Comparison of ENCODE assay signal across 30 cellular contexts in the genomic region with DNA sequence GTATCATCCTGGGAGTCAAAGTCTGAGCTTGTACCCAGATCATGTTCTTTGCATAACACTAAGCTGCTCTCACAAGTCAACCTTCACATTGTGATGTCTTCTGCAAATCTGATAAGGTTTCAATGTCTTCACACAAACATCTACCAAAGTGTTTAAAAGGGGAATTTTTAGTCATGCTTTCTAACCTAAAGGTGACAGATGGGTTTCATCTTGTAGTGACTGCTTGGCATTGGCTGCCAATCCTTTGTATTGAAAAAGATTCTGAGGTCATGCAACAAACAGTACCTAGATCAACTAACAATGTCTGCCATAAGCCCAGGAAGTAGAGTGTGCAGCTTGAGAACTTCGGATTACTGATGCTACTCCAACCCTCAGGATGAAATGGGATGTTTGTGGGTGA.
"Had no signal": no experiment of that assay in that cellular context is flagged by ENCODE, and none has a peak within 500 bp of the region (broad histone marks: within the 10 kb centered on the region; RNA-seq: fewer than 3 reads in every experiment).

No MANE protein-coding gene starts in this region.

- H3K27ac Mint-ChIP-seq: activated CD4-positive, alpha-beta memory T cell treated with anti-CD3 and anti-CD28 coated beads for 36 hours; activated CD4-positive, alpha-beta T cell treated with anti-CD3 and anti-CD28 coated beads for 36 hours; activated CD4-positive, alpha-beta T cell treated with anti-CD3 and anti-CD28 coated beads, Interleukin-2, amount 10 ng/mL, durations not matched to agents 24 days and 14 days; activated CD8-positive, alpha-beta memory T cell treated with anti-CD3 and anti-CD28 coated beads, Interleukin-2, amount 10 ng/mL, durations not matched to agents 7 days and 5 days; activated CD8-positive, alpha-beta T cell treated with anti-CD3 and anti-CD28 coated beads, Interleukin-2, amount 10 ng/mL, durations not matched to agents 7 days and 5 days; activated naive CD4-positive, alpha-beta T cell treated with anti-CD3 and anti-CD28 coated beads for 36 hours; activated naive CD4-positive, alpha-beta T cell treated with anti-CD3 and anti-CD28 coated beads, Interleukin-2, amount 50 U/mL, for 24 hours; activated naive CD8-positive, alpha-beta T cell treated with anti-CD3 and anti-CD28 coated beads, Interleukin-2, amount 10 ng/mL, durations not matched to agents 7 days and 5 days; activated T-helper 1 cell treated with anti-CD3 and anti-CD28 coated beads, Interleukin-12 subunit alpha, Interleukin-12 subunit beta, Interleukin-2, Interleukin-4 antibody, amounts not matched to agents 30 ng/mL and 10 ng/mL and 1 ng/mL, durations not matched to agents 14 hours and 24 hours and 36 hours; activated T-helper 2 cell treated with anti-CD3 and anti-CD28 coated beads, Interferon-gamma antibody, Interleukin-2, Interleukin-4, amounts not matched to agents 10 μg/mL and 5 μg/mL and 100 μg/mL, durations not matched to agents 14 hours and 24 hours and 36 hours; dendritic cell treated with granulocyte-macrophage colony-stimulating factor and Interleukin-4, amounts not matched to agents 40 ng/mL and 50 ng/mL, for 4 days; endodermal cell had no signal

- H3K4me1 Mint-ChIP-seq: central memory CD8-positive, alpha-beta T cell had no signal

- H3K4me3 Mint-ChIP-seq: activated CD4-positive, alpha-beta memory T cell treated with anti-CD3 and anti-CD28 coated beads for 36 hours; activated CD4-positive, alpha-beta T cell treated with anti-CD3 and anti-CD28 coated beads for 36 hours; activated CD4-positive, alpha-beta T cell treated with anti-CD3 and anti-CD28 coated beads, Interleukin-2, amount 10 ng/mL, durations not matched to agents 24 days and 14 days; activated CD8-positive, alpha-beta memory T cell treated with anti-CD3 and anti-CD28 coated beads, Interleukin-2, amount 10 ng/mL, durations not matched to agents 7 days and 5 days; activated CD8-positive, alpha-beta T cell treated with anti-CD3 and anti-CD28 coated beads, Interleukin-2, amount 10 ng/mL, durations not matched to agents 7 days and 5 days; activated naive CD4-positive, alpha-beta T cell treated with anti-CD3 and anti-CD28 coated beads for 36 hours; activated naive CD4-positive, alpha-beta T cell treated with anti-CD3 and anti-CD28 coated beads, Interleukin-2, amount 50 U/mL, for 24 hours; activated naive CD8-positive, alpha-beta T cell treated with anti-CD3 and anti-CD28 coated beads, Interleukin-2, amount 10 ng/mL, durations not matched to agents 7 days and 5 days; activated T-helper 1 cell treated with anti-CD3 and anti-CD28 coated beads, Interleukin-12 subunit alpha, Interleukin-12 subunit beta, Interleukin-2, Interleukin-4 antibody, amounts not matched to agents 30 ng/mL and 10 ng/mL and 1 ng/mL, durations not matched to agents 14 hours and 24 hours and 36 hours; central memory CD8-positive, alpha-beta T cell; dendritic cell treated with granulocyte-macrophage colony-stimulating factor and Interleukin-4, amounts not matched to agents 40 ng/mL and 50 ng/mL, for 4 days; endodermal cell had no signal

- H3K9me3 Mint-ChIP-seq: activated CD4-positive, alpha-beta memory T cell treated with anti-CD3 and anti-CD28 coated beads for 36 hours; activated CD4-positive, alpha-beta T cell treated with anti-CD3 and anti-CD28 coated beads, Interleukin-2, amount 10 ng/mL, durations not matched to agents 24 days and 14 days; activated naive CD4-positive, alpha-beta T cell treated with anti-CD3 and anti-CD28 coated beads for 36 hours; activated naive CD4-positive, alpha-beta T cell treated with anti-CD3 and anti-CD28 coated beads, Interleukin-2, amount 50 U/mL, for 24 hours; activated naive CD8-positive, alpha-beta T cell treated with anti-CD3 and anti-CD28 coated beads, Interleukin-2, amount 10 ng/mL, durations not matched to agents 7 days and 5 days; activated T-helper 1 cell treated with anti-CD3 and anti-CD28 coated beads, Interleukin-12 subunit alpha, Interleukin-12 subunit beta, Interleukin-2, Interleukin-4 antibody, amounts not matched to agents 30 ng/mL and 10 ng/mL and 1 ng/mL, durations not matched to agents 14 hours and 24 hours and 36 hours; activated T-helper 2 cell treated with anti-CD3 and anti-CD28 coated beads, Interferon-gamma antibody, Interleukin-2, Interleukin-4, amounts not matched to agents 10 μg/mL and 5 μg/mL and 100 μg/mL, durations not matched to agents 14 hours and 24 hours and 36 hours; central memory CD8-positive, alpha-beta T cell; dendritic cell treated with granulocyte-macrophage colony-stimulating factor and Interleukin-4, amounts not matched to agents 40 ng/mL and 50 ng/mL, for 4 days; endodermal cell had no signal

- H3K27me3 Mint-ChIP-seq: dendritic cell treated with granulocyte-macrophage colony-stimulating factor and Interleukin-4, amounts not matched to agents 40 ng/mL and 50 ng/mL, for 4 days had no signal

- ATAC-seq: activated CD4-positive, alpha-beta T cell treated with anti-CD3 and anti-CD28 coated beads for 36 hours; activated CD8-positive, alpha-beta memory T cell treated with anti-CD3 and anti-CD28 coated beads, Interleukin-2, amount 10 ng/mL, durations not matched to agents 7 days and 5 days; activated CD8-positive, alpha-beta T cell treated with anti-CD3 and anti-CD28 coated beads, Interleukin-2, amount 10 ng/mL, durations not matched to agents 7 days and 5 days; esophagus mucosa; foreskin keratinocyte; gastrocnemius medialis; heart left ventricle had no signal

- H3K36me3 Mint-ChIP-seq: activated CD4-positive, alpha-beta memory T cell treated with anti-CD3 and anti-CD28 coated beads for 36 hours; activated CD8-positive, alpha-beta memory T cell treated with anti-CD3 and anti-CD28 coated beads, Interleukin-2, amount 10 ng/mL, durations not matched to agents 7 days and 5 days had no signal

- H3K4me3 ChIP-seq: coronary artery, dorsolateral prefrontal cortex, gastrocnemius medialis, heart left ventricle had no signal

- DNase-seq: activated CD4-positive, alpha-beta memory T cell treated with anti-CD3 and anti-CD28 coated beads for 36 hours; activated CD4-positive, alpha-beta T cell treated with anti-CD3 and anti-CD28 coated beads for 36 hours; activated CD4-positive, alpha-beta T cell treated with anti-CD3 and anti-CD28 coated beads, Interleukin-2, amount 10 ng/mL, durations not matched to agents 24 days and 14 days; activated CD4-positive, CD25-positive, alpha-beta regulatory T cell; activated CD4-positive, CD25-positive, alpha-beta regulatory T cell treated with anti-CD3 and anti-CD28 coated beads, Interleukin-2, amount 50 U/mL, for 72 hours; activated CD8-positive, alpha-beta memory T cell treated with anti-CD3 and anti-CD28 coated beads, Interleukin-2, amount 10 ng/mL, durations not matched to agents 7 days and 5 days; activated CD8-positive, alpha-beta memory T cell treated with anti-CD3 and anti-CD28 coated beads, Interleukin-2, amount 50 U/mL, for 4 hours; activated CD8-positive, alpha-beta T cell treated with anti-CD3 and anti-CD28 coated beads, Interleukin-2, amount 10 ng/mL, durations not matched to agents 7 days and 5 days; activated effector memory CD4-positive, alpha-beta T cell treated with anti-CD3 and anti-CD28 coated beads, Interleukin-2, amount 50 U/mL, for 16 hours; activated naive CD4-positive, alpha-beta T cell treated with anti-CD3 and anti-CD28 coated beads for 36 hours; activated naive CD8-positive, alpha-beta T cell treated with anti-CD3 and anti-CD28 coated beads, Interleukin-2, amount 10 ng/mL, durations not matched to agents 7 days and 5 days; activated T-cell treated with anti-CD3 and anti-CD28 coated beads, Interleukin-2, amount 50 U/mL, for 1 hour; activated T-cell treated with anti-CD3 and anti-CD28 coated beads, Interleukin-2, amount 50 U/mL, for 48 hours; amniotic stem cell; anterior cingulate cortex; brain microvascular endothelial cell; dorsolateral prefrontal cortex; effector memory CD4-positive, alpha-beta T cell; endodermal cell; foreskin keratinocyte; gastrocnemius medialis; glutamatergic neuron; heart left ventricle had no signal
